ENCODE assay signal across 17 cellular contexts in genomic region chr4:7514789-7515188, GRCh38.
DNase-seq lines count a peak whose midpoint lies in the region; ATAC-seq and TF ChIP-seq lines count a peak whose summit lies in the region.
"Had no signal": no experiment of that assay in that cellular context is flagged by ENCODE, and none has a peak within 500 bp of the region (broad histone marks: within the 10 kb centered on the region; RNA-seq: fewer than 3 reads in every experiment).

No MANE protein-coding gene starts in this region.

- H2AK5ac ChIP-seq in mesenchymal stem cell (ENCODE audit: low read length, severe bottlenecking), result no peak overlapping the region

- H3K9me3 ChIP-seq in right atrium auricular region (no peaks in the 10 kb centered on the region), mesenchymal stem cell (ENCODE audit: control insufficient read depth, low read length) (no peaks in the 10 kb centered on the region)
- H3K9me3 ChIP-seq: A549, Caco-2 had no signal

- H2BK15ac ChIP-seq in mesenchymal stem cell (ENCODE audit: low read depth, poor library complexity, severe bottlenecking), result no peak overlapping the region

- no peak overlapping the region for H3K23ac ChIP-seq in mesenchymal stem cell (ENCODE audit: low read length in 2 of 2)

- peak overlapping the region in 1 of 2 experiments; percentile 5 for H3K4ac ChIP-seq in mesenchymal stem cell (ENCODE audit: low read depth in 1 of 2, low read length in 2 of 2)

- intact Hi-C loops in left cardiac atrium (cut with DNase I), result no loop called here

- no peak overlapping the region for H3K18ac ChIP-seq in mesenchymal stem cell (ENCODE audit: low read depth in 1 of 2, low read length in 2 of 2)

- H4K8ac ChIP-seq in mesenchymal stem cell (ENCODE audit: low read length), result no peak overlapping the region

- H3K4me1 ChIP-seq in right atrium auricular region, result peaks cover 0 to 33% of the 10 kb centered on the region in 2 donors
- H3K4me1 ChIP-seq in mesenchymal stem cell (ENCODE audit: control insufficient read depth, insufficient read depth, low read depth, low read length), result peaks cover 31% of the 10 kb centered on the region
- H3K4me1 ChIP-seq: A549 had no signal

- H3K27me3 ChIP-seq in right atrium auricular region (no peaks in the 10 kb centered on the region), mesenchymal stem cell (ENCODE audit: control insufficient read depth in 1 of 2, insufficient read depth in 1 of 2, low read length in 2 of 2) (peaks cover 29 to 39% of the 10 kb centered on the region in 2 experiments)

- no peak overlapping the region for H3K4me2 ChIP-seq in mesenchymal stem cell (ENCODE audit: low read length, poor library complexity, severe bottlenecking)
- H3K4me2 ChIP-seq: A549 had no signal

- peak overlapping the region; percentile 43 for H4K91ac ChIP-seq in mesenchymal stem cell (ENCODE audit: low read length)

- no peak for TF ChIP-seq CTCF in right atrium auricular region (IDR thresholded peaks at IDR 0.05)
- TF ChIP-seq CTCF in GM13976 (IDR thresholded peaks at IDR 0.05; ENCODE audit: borderline replicate concordance, control extremely low read depth, extremely low read depth, insufficient read depth, missing control alignments), result no peak

- peak overlapping the region in 1 of 2 experiments; percentile 57 for H3K14ac ChIP-seq in mesenchymal stem cell (ENCODE audit: low read length in 2 of 2)

- H2BK5ac ChIP-seq in mesenchymal stem cell (ENCODE audit: low read depth, low read length, poor library complexity, severe bottlenecking), result no peak overlapping the region

- H2AFZ ChIP-seq in mesenchymal stem cell (ENCODE audit: low read depth, low read length), result no peak overlapping the region

- H3K79me1 ChIP-seq in mesenchymal stem cell (replicated peaks; ENCODE audit: low read length, poor library complexity, severe bottlenecking), result no peaks in the 10 kb centered on the region

- ATAC-seq in left cardiac atrium (peak; percentile 10 to 12), left lobe of liver (peak; percentile 34)
- ATAC-seq: A549 had no signal

- in situ Hi-C loops in GM13976 (cut with MboI; ENCODE audit: low sequenced_read_pairs, unreplicated experiment), result no loop called here

- DNase-seq in left cardiac atrium (no peak), right atrium auricular region (ENCODE audit: low spot score) (no peak), left lobe of liver (ENCODE audit: low spot score) (peak; percentile 56), mesenchymal stem cell (no peak), NCI-H446 (lab: John Stamatoyannopoulos, UW) (no peak), GM13976 (ENCODE audit: low spot score) (no peak), NCI-H2196 (lab: John Stamatoyannopoulos, UW; ENCODE audit: unreplicated experiment) (no peak)
- DNase-seq: AML-193; CD4-positive, alpha-beta T cell; DMS79; GF-D8; GOT3; H9 had no signal

- 82% methylated on average over 4 of the region's 4 CpGs for WGBS in mesenchymal stem cell

- H3K36me3 ChIP-seq in right atrium auricular region, result no peaks in the 10 kb centered on the region
- peaks cover 0 to 2% of the 10 kb centered on the region in 2 experiments for H3K36me3 ChIP-seq in mesenchymal stem cell (ENCODE audit: control insufficient read depth in 1 of 2, insufficient read depth in 2 of 2, low read depth in 1 of 2, low read length in 2 of 2)

- no peak overlapping the region for H2BK120ac ChIP-seq in mesenchymal stem cell (ENCODE audit: low read depth, low read length)

- no peak overlapping the region for H2BK12ac ChIP-seq in mesenchymal stem cell (ENCODE audit: low read length in 2 of 2)

- H3K9ac ChIP-seq in mesenchymal stem cell (ENCODE audit: low read length), result no peak overlapping the region

- H3K27ac ChIP-seq in right atrium auricular region (no peak overlapping the region), mesenchymal stem cell (ENCODE audit: low read length, poor library complexity, severe bottlenecking) (no peak overlapping the region)
- H3K27ac ChIP-seq: 22Rv1, A549, C4-2B had no signal

- H3K4me3 ChIP-seq in right atrium auricular region, result no peak overlapping the region
- no peak overlapping the region for H3K4me3 ChIP-seq in mesenchymal stem cell (ENCODE audit: insufficient read depth in 1 of 2, low read depth in 1 of 2, low read length in 2 of 2)
- H3K4me3 ChIP-seq: A549 had no signal
